In the genomic region with DNA sequence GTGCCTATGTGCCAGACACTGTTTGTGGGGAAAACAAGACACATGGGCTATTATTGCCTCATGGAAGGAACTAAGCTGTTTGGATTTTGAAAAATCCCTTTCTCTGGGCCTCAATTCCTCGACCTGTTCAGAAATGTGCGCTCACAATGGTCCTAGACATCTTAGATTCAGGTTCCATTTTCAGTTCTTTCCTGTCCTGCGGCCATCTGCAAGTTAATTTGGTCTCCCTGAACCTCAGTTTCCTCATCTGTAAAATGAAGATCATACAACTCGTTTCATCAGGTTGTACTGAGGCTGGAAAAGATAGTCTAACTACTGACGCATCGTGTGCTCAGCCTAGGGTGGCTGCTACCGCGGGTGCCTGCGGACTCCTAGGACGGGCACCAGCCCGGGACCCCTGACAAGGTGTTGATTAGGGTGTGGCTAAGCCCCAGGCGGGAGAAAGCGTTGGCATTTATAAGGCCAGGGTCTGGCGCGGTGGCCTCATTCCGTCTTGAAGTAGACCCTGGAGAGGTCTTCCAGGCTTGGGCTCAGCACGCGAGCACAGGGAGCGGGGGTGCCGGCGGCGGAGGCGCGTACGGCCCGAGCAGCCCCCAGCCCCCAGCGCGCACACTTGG, we compare ENCODE assay signal across 8 cellular contexts. TPM values are rescaled to one million over a fixed set of nuclear protein-coding genes. Genes with fewer than 3 reads are reported as not detected.
DNase-seq lines count a peak whose midpoint lies in the region; ATAC-seq and TF ChIP-seq lines count a peak whose summit lies in the region.

No MANE protein-coding gene starts in this region.

- H3K9me3 ChIP-seq in Caco-2 (no peaks in the 10 kb centered on the region), NT2/D1 (ENCODE audit: insufficient read depth, low read length) (no peaks in the 10 kb centered on the region), mesenchymal stem cell (ENCODE audit: control insufficient read depth, low read length) (no peaks in the 10 kb centered on the region)

- peak overlapping the region; percentile 60 to 99 for H3K18ac ChIP-seq in mesenchymal stem cell (ENCODE audit: low read depth in 1 of 2, low read length in 2 of 2)

- peak overlapping the region; percentile 16 to 65 for H3K4ac ChIP-seq in mesenchymal stem cell (ENCODE audit: low read depth in 1 of 2, low read length in 2 of 2)

- H2BK5ac ChIP-seq in mesenchymal stem cell (ENCODE audit: low read depth, low read length, poor library complexity, severe bottlenecking): no peak overlapping the region

- H2BK12ac ChIP-seq in mesenchymal stem cell (ENCODE audit: low read length in 2 of 2): peak overlapping the region in 1 of 2 experiments; percentile 33

- CTCF ChIA-PET in Caco-2 (lab: Charles Lee): no interaction called here

- 16% methylated on average over 20 of the region's 28 CpGs for WGBS in mesenchymal stem cell

- peak overlapping the region; percentile 11 for H2BK120ac ChIP-seq in mesenchymal stem cell (ENCODE audit: low read depth, low read length)

- H4K91ac ChIP-seq in mesenchymal stem cell (ENCODE audit: low read length): peak overlapping the region; percentile 96

- no peak overlapping the region for H2AK5ac ChIP-seq in mesenchymal stem cell (ENCODE audit: low read length, severe bottlenecking)

- no peaks in the 10 kb centered on the region for H3K4me1 Mint-ChIP-seq in Caco-2 (ENCODE audit: low read depth, unreplicated experiment)
- H3K4me1 Mint-ChIP-seq in type B pancreatic cell (ENCODE audit: unreplicated experiment): peaks cover 26% of the 10 kb centered on the region

- peak overlapping the region; percentile 82 for H3K4me3 Mint-ChIP-seq in Caco-2 (ENCODE audit: unreplicated experiment)
- H3K4me3 Mint-ChIP-seq in type B pancreatic cell: peak overlapping the region; percentile 91

- H3K14ac ChIP-seq in mesenchymal stem cell (ENCODE audit: low read length in 2 of 2): peak overlapping the region in 1 of 2 experiments; percentile 94

- no peaks in the 10 kb centered on the region for H3K27me3 Mint-ChIP-seq in Caco-2 (ENCODE audit: insufficient read depth, unreplicated experiment)
- H3K27me3 Mint-ChIP-seq in type B pancreatic cell: no peaks in the 10 kb centered on the region

- POLR2A ChIA-PET in Caco-2 (lab: Charles Lee): interaction anchor here (1.0 kb wide), 1 partner anchor 35 kb away, joined by 3 read pairs; a partner anchor contains a TSS

- H3K4me1 ChIP-seq in Caco-2 (no peaks in the 10 kb centered on the region), NT2/D1 (ENCODE audit: insufficient read depth, insufficient read length) (no peaks in the 10 kb centered on the region), mesenchymal stem cell (ENCODE audit: control insufficient read depth, insufficient read depth, low read depth, low read length) (no peaks in the 10 kb centered on the region)

- H3K27me3 ChIP-seq in Caco-2 (replicated peaks; ENCODE audit: control insufficient read depth, insufficient read depth, low read length): no peaks in the 10 kb centered on the region
- H3K27me3 ChIP-seq in NT2/D1 (ENCODE audit: insufficient read depth, insufficient read length): no peaks in the 10 kb centered on the region
- H3K27me3 ChIP-seq in mesenchymal stem cell (ENCODE audit: control insufficient read depth in 1 of 2, insufficient read depth in 1 of 2, low read length in 2 of 2): no peaks in the 10 kb centered on the region

- TF ChIP-seq CTCF in Caco-2 (IDR thresholded peaks at IDR 0.05; ENCODE audit: insufficient read depth in 1 of 2, low read depth in 1 of 2, low read length in 1 of 2, severe bottlenecking in 1 of 2, unreplicated experiment in 1 of 2) (no peak), type B pancreatic cell (conservative IDR thresholded peaks at IDR 0.05) (no peak)

- H3K9ac ChIP-seq in NT2/D1 (ENCODE audit: insufficient read length, low read depth): peak overlapping the region; percentile 92
- H3K9ac ChIP-seq in mesenchymal stem cell (ENCODE audit: low read length): peak overlapping the region; percentile 91

- H3K23ac ChIP-seq in mesenchymal stem cell (ENCODE audit: low read length in 2 of 2): no peak overlapping the region

- no peak for DNase-seq in Caco-2
- no peak for DNase-seq in NT2/D1 (ENCODE audit: low read depth, low spot score)
- DNase-seq in cerebellum (ENCODE audit: low spot score): peak; percentile 14
- peak; percentile 53 for DNase-seq in mesenchymal stem cell
- no peak for DNase-seq in type B pancreatic cell (ENCODE audit: extremely low spot score, unreplicated experiment)
- no peak for DNase-seq in GM19238 (ENCODE audit: insufficient read length, low spot score)

- peak overlapping the region; percentile 80 for H3K27ac Mint-ChIP-seq in Caco-2 (ENCODE audit: unreplicated experiment)
- H3K27ac Mint-ChIP-seq in type B pancreatic cell: peak overlapping the region; percentile 88

- peaks cover 25% of the 10 kb centered on the region for H3K36me3 Mint-ChIP-seq in Caco-2 (ENCODE audit: insufficient read depth, unreplicated experiment)
- H3K36me3 Mint-ChIP-seq in type B pancreatic cell: peaks cover 13% of the 10 kb centered on the region

- H3K79me1 ChIP-seq in mesenchymal stem cell (replicated peaks; ENCODE audit: low read length, poor library complexity, severe bottlenecking): peaks cover 7% of the 10 kb centered on the region

- intact Hi-C loops in Caco-2 (cut with micrococcal nuclease; ENCODE audit: unreplicated experiment): loop anchor here (5.0 kb wide), 1 partner anchor 50 kb away; a partner anchor contains a TSS

- peak; percentile 13 for ATAC-seq in GM21619 (IDR thresholded peaks at IDR 0.05; ENCODE audit: unreplicated experiment)
- ATAC-seq in GM18867 (IDR thresholded peaks at IDR 0.05; ENCODE audit: unreplicated experiment): no peak

- H3K27ac ChIP-seq in mesenchymal stem cell (ENCODE audit: low read length, poor library complexity, severe bottlenecking): peak overlapping the region; percentile 5

- H3K36me3 ChIP-seq in Caco-2 (ENCODE audit: control insufficient read depth, insufficient read depth, low read length): no peaks in the 10 kb centered on the region; the same call in 1 of the 2 replicates
- H3K36me3 ChIP-seq in NT2/D1 (ENCODE audit: insufficient read depth, insufficient read length, low read length): peaks cover 16% of the 10 kb centered on the region
- peaks cover 9 to 12% of the 10 kb centered on the region in 2 experiments for H3K36me3 ChIP-seq in mesenchymal stem cell (ENCODE audit: control insufficient read depth in 1 of 2, insufficient read depth in 2 of 2, low read depth in 1 of 2, low read length in 2 of 2)

- peak overlapping the region; percentile 91 for H4K8ac ChIP-seq in mesenchymal stem cell (ENCODE audit: low read length)

- H3K4me3 ChIP-seq in Caco-2 (ENCODE audit: low read depth, low read length): peak overlapping the region; percentile 92
- H3K4me3 ChIP-seq in NT2/D1 (ENCODE audit: insufficient read length, low read depth): peak overlapping the region; percentile 86
- H3K4me3 ChIP-seq in mesenchymal stem cell (ENCODE audit: insufficient read depth in 1 of 2, low read depth in 1 of 2, low read length in 2 of 2): peak overlapping the region; percentile 84 to 98

- H3K9me3 Mint-ChIP-seq in Caco-2 (ENCODE audit: unreplicated experiment) (no peaks in the 10 kb centered on the region), type B pancreatic cell (no peaks in the 10 kb centered on the region)

- H3K4me2 ChIP-seq in mesenchymal stem cell (ENCODE audit: low read length, poor library complexity, severe bottlenecking): peak overlapping the region; percentile 65

- peak overlapping the region; percentile 2 for H2BK15ac ChIP-seq in mesenchymal stem cell (ENCODE audit: low read depth, poor library complexity, severe bottlenecking)

- peak overlapping the region; percentile 62 for H2AFZ ChIP-seq in mesenchymal stem cell (ENCODE audit: low read depth, low read length)

- TSS peak; percentile 64 for BruUV-seq in Caco-2 (replicated peaks; lab: Mats Ljungman, UMichigan)

RNA-seq across cellular contexts. Expression of a gene that starts 0.5 kb away (rescaled TPM):
- total RNA-seq in Caco-2 (2022): 29.4 and 31.3 TPM in 2 replicates
- total RNA-seq in cerebellum: 18.5 TPM
- 29.3 TPM for polyA plus RNA-seq in mesenchymal stem cell (2013, experiment 1 of 2)
- polyA plus RNA-seq in mesenchymal stem cell (2013, experiment 2 of 2): 28.1 TPM
- total RNA-seq in type B pancreatic cell (ENCODE audit: low replicate concordance): 39.6 and 44.3 TPM in 2 replicates

RNA-seq across cellular contexts. Expression of a gene that starts 35.4 kb away (rescaled TPM):
- total RNA-seq in Caco-2 (2022): 44.7 and 47.8 TPM in 2 replicates
- total RNA-seq in cerebellum: 46.5 TPM
- 16.0 TPM for polyA plus RNA-seq in mesenchymal stem cell (2013, experiment 1 of 2)
- 16.3 TPM for polyA plus RNA-seq in mesenchymal stem cell (2013, experiment 2 of 2)
- total RNA-seq in type B pancreatic cell (ENCODE audit: low replicate concordance): 71.1 and 113 TPM in 2 replicates

RNA-seq across cellular contexts. Expression of a gene that starts 48.2 kb away (rescaled TPM):
- total RNA-seq in Caco-2 (2022): 52.5 and 63.1 TPM in 2 replicates
- total RNA-seq in cerebellum: 21.1 TPM
- 62.5 TPM for polyA plus RNA-seq in mesenchymal stem cell (2013, experiment 1 of 2)
- 61.5 TPM for polyA plus RNA-seq in mesenchymal stem cell (2013, experiment 2 of 2)
- total RNA-seq in type B pancreatic cell (ENCODE audit: low replicate concordance): 83.6 and 113 TPM in 2 replicates

RNA-seq across cellular contexts. Expression of a gene that starts 51.2 kb away (rescaled TPM):
- 1,040 and 1,063 TPM in 2 replicates for total RNA-seq in Caco-2 (2022)
- total RNA-seq in cerebellum: 528 TPM
- polyA plus RNA-seq in mesenchymal stem cell (2013, experiment 1 of 2): 2,341 TPM
- 2,276 TPM for polyA plus RNA-seq in mesenchymal stem cell (2013, experiment 2 of 2)
- total RNA-seq in type B pancreatic cell (ENCODE audit: low replicate concordance): 1,209 and 1,301 TPM in 2 replicates

RNA-seq across cellular contexts. Expression of a gene that starts 57.8 kb away (rescaled TPM):
- 51.6 and 57.1 TPM in 2 replicates for total RNA-seq in Caco-2 (2022)
- total RNA-seq in cerebellum: 11.9 TPM
- 44.9 TPM for polyA plus RNA-seq in mesenchymal stem cell (2013, experiment 1 of 2)
- 45.0 TPM for polyA plus RNA-seq in mesenchymal stem cell (2013, experiment 2 of 2)
- total RNA-seq in type B pancreatic cell (ENCODE audit: low replicate concordance): 39.0 and 47.7 TPM in 2 replicates

Comparison
In these comparisons a context has a peak if more than half of its experiments do, and no peak if none do; other contexts are left out.
1. DNase-seq: peak in cerebellum (single experiment) and mesenchymal stem cell (single experiment); none in Caco-2 (0 of 2), NT2/D1 (single experiment), type B pancreatic cell (single experiment) and GM19238 (single experiment).
2. Peak in every context shown above with its lines, with median percentiles within 50 percentile points of each other: H3K4me3 ChIP-seq.